14 cellular contexts compared by ENCODE assay signal in genomic region chr1:77283701-77284425, GRCh38. TPM values are rescaled to one million over a fixed set of nuclear protein-coding genes. Genes with fewer than 3 reads are reported as not detected.
DNase-seq lines count a peak whose midpoint lies in the region; ATAC-seq and TF ChIP-seq lines count a peak whose summit lies in the region.
"Had no signal": no experiment of that assay in that cellular context is flagged by ENCODE, and none has a peak within 500 bp of the region (broad histone marks: within the 10 kb centered on the region; RNA-seq: fewer than 3 reads in every experiment).

No MANE protein-coding gene starts in this region.

- no peaks in the 10 kb centered on the region for H3K9me3 ChIP-seq in left lung
- H3K9me3 ChIP-seq: ovary, thyroid gland had no signal

- peaks cover 42 to 81% of the 10 kb centered on the region in 2 donors for H3K27me3 ChIP-seq in left lung
- H3K27me3 ChIP-seq: ovary, thyroid gland had no signal

- DNase-seq in activated CD4-positive, alpha-beta T cell treated with anti-CD3 and anti-CD28 coated beads, Interleukin-2, amount 10 ng/mL, durations not matched to agents 24 days and 14 days, result no peak
- no peak for DNase-seq in activated CD4-positive, alpha-beta T cell treated with anti-CD3 and anti-CD28 coated beads, Interleukin-2, amount 50 U/mL, for 4 hours
- DNase-seq in NCI-H69 (lab: John Stamatoyannopoulos, UW) (peak; percentile 10), fibroblast of villous mesenchyme (ENCODE audit: low read depth) (peak; percentile 22), osteocyte (ENCODE audit: extremely low spot score, unreplicated experiment) (no peak), left lung (no peak)
- DNase-seq in activated T-helper 2 cell treated with anti-CD3 and anti-CD28 coated beads, Interferon-gamma antibody, Interleukin-2, Interleukin-4, amounts not matched to agents 10 μg/mL and 5 μg/mL and 100 μg/mL, durations not matched to agents 14 hours and 24 hours and 36 hours (ENCODE audit: low spot score), result no peak
- DNase-seq: activated gamma-delta T cell treated with Interleukin-2 at 50 U/mL for 16 hours, OCI-M1, ovary, thyroid gland had no signal

- H3K27me3 Mint-ChIP-seq in activated CD4-positive, alpha-beta T cell treated with anti-CD3 and anti-CD28 coated beads, Interleukin-2, amount 10 ng/mL, durations not matched to agents 24 days and 14 days, result peaks cover 35% of the 10 kb centered on the region
- no peaks in the 10 kb centered on the region for H3K27me3 Mint-ChIP-seq in osteocyte (ENCODE audit: unreplicated experiment)
- H3K27me3 Mint-ChIP-seq in activated T-helper 2 cell treated with anti-CD3 and anti-CD28 coated beads, Interferon-gamma antibody, Interleukin-2, Interleukin-4, amounts not matched to agents 10 μg/mL and 5 μg/mL and 100 μg/mL, durations not matched to agents 14 hours and 24 hours and 36 hours (ENCODE audit: low read depth), result peaks cover 46% of the 10 kb centered on the region

- intact Hi-C loops in activated CD4-positive, alpha-beta T cell treated with anti-CD3 and anti-CD28 coated beads, Interleukin-2, amount 10 ng/mL, durations not matched to agents 24 days and 14 days (cut with micrococcal nuclease), result loop anchor here (2.0 kb wide), 1 partner anchor 65 kb away; the partner anchor contains the start of gene PIGK
- intact Hi-C loops in left lung (cut with DNase I), result no loop called here
- intact Hi-C loops in activated T-helper 2 cell treated with anti-CD3 and anti-CD28 coated beads, Interferon-gamma antibody, Interleukin-2, Interleukin-4, amounts not matched to agents 10 μg/mL and 5 μg/mL and 100 μg/mL, durations not matched to agents 14 hours and 24 hours and 36 hours (cut with micrococcal nuclease), result no loop called here

- H3K4me3 ChIP-seq in fibroblast of villous mesenchyme (ENCODE audit: low read depth, low read length) (peak overlapping the region; percentile 63), left lung (no peak overlapping the region)
- H3K4me3 ChIP-seq: ovary had no signal

- ATAC-seq in HG03439 (IDR thresholded peaks at IDR 0.05; ENCODE audit: unreplicated experiment) (no peak), left lung (no peak)
- ATAC-seq: activated CD4-positive, CD25-positive, alpha-beta regulatory T cell treated with anti-CD3 and anti-CD28 coated beads, Interleukin-2, amount 50 U/mL, for 24 hours had no signal

- TF ChIP-seq CTCF in fibroblast of villous mesenchyme (IDR thresholded peaks at IDR 0.05; ENCODE audit: insufficient read depth, low read depth, low read length), result no peak
- TF ChIP-seq CTCF in osteocyte (IDR thresholded peaks at IDR 0.05), result no peak
- no peak for TF ChIP-seq CTCF in left lung (IDR thresholded peaks at IDR 0.05)

- no peak overlapping the region for H3K27ac Mint-ChIP-seq in activated CD4-positive, alpha-beta T cell treated with anti-CD3 and anti-CD28 coated beads, Interleukin-2, amount 10 ng/mL, durations not matched to agents 24 days and 14 days
- no peak overlapping the region for H3K27ac Mint-ChIP-seq in osteocyte (ENCODE audit: unreplicated experiment)
- no peak overlapping the region for H3K27ac Mint-ChIP-seq in activated T-helper 2 cell treated with anti-CD3 and anti-CD28 coated beads, Interferon-gamma antibody, Interleukin-2, Interleukin-4, amounts not matched to agents 10 μg/mL and 5 μg/mL and 100 μg/mL, durations not matched to agents 14 hours and 24 hours and 36 hours

- no peak overlapping the region for H3K27ac ChIP-seq in left lung
- H3K27ac ChIP-seq: ovary, thyroid gland had no signal

- no peaks in the 10 kb centered on the region for H3K9me3 Mint-ChIP-seq in activated CD4-positive, alpha-beta T cell treated with anti-CD3 and anti-CD28 coated beads, Interleukin-2, amount 10 ng/mL, durations not matched to agents 24 days and 14 days
- no peaks in the 10 kb centered on the region for H3K9me3 Mint-ChIP-seq in osteocyte (ENCODE audit: unreplicated experiment)
- no peaks in the 10 kb centered on the region for H3K9me3 Mint-ChIP-seq in activated T-helper 2 cell treated with anti-CD3 and anti-CD28 coated beads, Interferon-gamma antibody, Interleukin-2, Interleukin-4, amounts not matched to agents 10 μg/mL and 5 μg/mL and 100 μg/mL, durations not matched to agents 14 hours and 24 hours and 36 hours
- H3K9me3 Mint-ChIP-seq: central memory CD8-positive, alpha-beta T cell had no signal

- H3K36me3 Mint-ChIP-seq in activated CD4-positive, alpha-beta T cell treated with anti-CD3 and anti-CD28 coated beads, Interleukin-2, amount 10 ng/mL, durations not matched to agents 24 days and 14 days (ENCODE audit: low read depth), result no peaks in the 10 kb centered on the region
- H3K36me3 Mint-ChIP-seq in osteocyte (ENCODE audit: unreplicated experiment), result peaks cover 5% of the 10 kb centered on the region
- H3K36me3 Mint-ChIP-seq in activated T-helper 2 cell treated with anti-CD3 and anti-CD28 coated beads, Interferon-gamma antibody, Interleukin-2, Interleukin-4, amounts not matched to agents 10 μg/mL and 5 μg/mL and 100 μg/mL, durations not matched to agents 14 hours and 24 hours and 36 hours (ENCODE audit: low read depth), result no peaks in the 10 kb centered on the region

- peaks cover 8 to 19% of the 10 kb centered on the region in 2 donors for H3K4me1 ChIP-seq in left lung

- H3K4me3 Mint-ChIP-seq in activated CD4-positive, alpha-beta T cell treated with anti-CD3 and anti-CD28 coated beads, Interleukin-2, amount 10 ng/mL, durations not matched to agents 24 days and 14 days, result peak overlapping the region; percentile 8
- peak overlapping the region; percentile 80 for H3K4me3 Mint-ChIP-seq in osteocyte (ENCODE audit: unreplicated experiment)
- H3K4me3 Mint-ChIP-seq in activated T-helper 2 cell treated with anti-CD3 and anti-CD28 coated beads, Interferon-gamma antibody, Interleukin-2, Interleukin-4, amounts not matched to agents 10 μg/mL and 5 μg/mL and 100 μg/mL, durations not matched to agents 14 hours and 24 hours and 36 hours (ENCODE audit: low read depth), result no peak overlapping the region

- H3K4me1 Mint-ChIP-seq in activated CD4-positive, alpha-beta T cell treated with anti-CD3 and anti-CD28 coated beads, Interleukin-2, amount 10 ng/mL, durations not matched to agents 24 days and 14 days, result peaks cover 20% of the 10 kb centered on the region
- H3K4me1 Mint-ChIP-seq in osteocyte (ENCODE audit: unreplicated experiment), result peaks cover 17% of the 10 kb centered on the region
- peaks cover 24% of the 10 kb centered on the region for H3K4me1 Mint-ChIP-seq in activated T-helper 2 cell treated with anti-CD3 and anti-CD28 coated beads, Interferon-gamma antibody, Interleukin-2, Interleukin-4, amounts not matched to agents 10 μg/mL and 5 μg/mL and 100 μg/mL, durations not matched to agents 14 hours and 24 hours and 36 hours (ENCODE audit: low read depth)

- no peaks in the 10 kb centered on the region for H3K36me3 ChIP-seq in left lung
- H3K36me3 ChIP-seq: ovary, thyroid gland had no signal

RNA-seq across cellular contexts. Expression of gene AK5, which starts 2.0 kb away (rescaled TPM):
- 0.05 and 0.17 TPM in 2 replicates for total RNA-seq in activated CD4-positive, alpha-beta T cell treated with anti-CD3 and anti-CD28 coated beads, Interleukin-2, amount 10 ng/mL, durations not matched to agents 24 days and 14 days
- total RNA-seq in fibroblast of villous mesenchyme, result 84.4 and 123 TPM in 2 replicates
- total RNA-seq in osteocyte, result 31.5 and 38.1 TPM in 2 replicates
- under 1 TPM; 0.29 to 0.35 TPM for total RNA-seq in left lung
- not detected in 2 replicates for total RNA-seq in activated T-helper 2 cell treated with anti-CD3 and anti-CD28 coated beads, Interferon-gamma antibody, Interleukin-2, Interleukin-4, amounts not matched to agents 10 μg/mL and 5 μg/mL and 100 μg/mL, durations not matched to agents 14 hours and 24 hours and 36 hours

Comparison
In these comparisons a context has a peak if more than half of its experiments do, and no peak if none do; other contexts are left out.
1. DNase-seq: peak in NCI-H69 (single experiment) and fibroblast of villous mesenchyme (single experiment); none in activated CD4-positive, alpha-beta T cell treated with anti-CD3 and anti-CD28 coated beads, Interleukin-2, amount 10 ng/mL, durations not matched to agents 24 days and 14 days (single experiment), activated CD4-positive, alpha-beta T cell treated with anti-CD3 and anti-CD28 coated beads, Interleukin-2, amount 50 U/mL, for 4 hours (0 of 2), osteocyte (single experiment), left lung (0 of 2) and activated T-helper 2 cell treated with anti-CD3 and anti-CD28 coated beads, Interferon-gamma antibody, Interleukin-2, Interleukin-4, amounts not matched to agents 10 μg/mL and 5 μg/mL and 100 μg/mL, durations not matched to agents 14 hours and 24 hours and 36 hours (single experiment).
2. RNA of gene AK5, which starts 2.0 kb away (total RNA-seq): 84.4 to 123 TPM in fibroblast of villous mesenchyme and 31.5 to 38.1 TPM in osteocyte; 0.29 to 0.35 TPM in left lung, not detected in activated T-helper 2 cell treated with anti-CD3 and anti-CD28 coated beads, Interferon-gamma antibody, Interleukin-2, Interleukin-4, amounts not matched to agents 10 μg/mL and 5 μg/mL and 100 μg/mL, durations not matched to agents 14 hours and 24 hours and 36 hours and 0.05 to 0.17 TPM in activated CD4-positive, alpha-beta T cell treated with anti-CD3 and anti-CD28 coated beads, Interleukin-2, amount 10 ng/mL, durations not matched to agents 24 days and 14 days; every median in the first group is over 10 times any median in the second.